ENCODE assay signal across 8 cellular contexts in genomic region chr2:161159829-161160225, GRCh38. TPM values are rescaled to one million over a fixed set of nuclear protein-coding genes. Genes with fewer than 3 reads are reported as not detected.
DNase-seq lines count a peak whose midpoint lies in the region; ATAC-seq, FAIRE-seq and TF ChIP-seq lines count a peak whose summit lies in the region.

No MANE protein-coding gene starts in this region.

- H4K20me1 ChIP-seq in BLaER1: peaks cover 8% of the 10 kb centered on the region; the same call in 1 of the 2 replicates
- no peaks in the 10 kb centered on the region for H4K20me1 ChIP-seq in GM23338 (replicated peaks; ENCODE audit: insufficient read depth)

- H3K4me1 Mint-ChIP-seq in GM23338 (peaks cover 12% of the 10 kb centered on the region; the same call in 2 of the 3 replicates), type B pancreatic cell (ENCODE audit: unreplicated experiment) (peaks cover 14% of the 10 kb centered on the region)

- peaks cover 18% of the 10 kb centered on the region for H3K4me1 ChIP-seq in BLaER1
- H3K4me1 ChIP-seq in GM23338 (ENCODE audit: insufficient read depth): no peaks in the 10 kb centered on the region; the same call in 1 of the 2 replicates
- H3K4me1 ChIP-seq in kidney (ENCODE audit: control insufficient read depth in 1 of 2, insufficient read depth in 1 of 2, low read depth in 1 of 2, low read length in 2 of 2): peaks cover 0 to 11% of the 10 kb centered on the region in 2 donors

- FAIRE-seq in kidney (lab: Jason Lieb, UNC): no peak

- H3K4me3 ChIP-seq in BLaER1: peak overlapping the region; percentile 96
- peak overlapping the region; percentile 77 for H3K4me3 ChIP-seq in GM23338
- peak overlapping the region; percentile 96 for H3K4me3 ChIP-seq in WI38 (ENCODE audit: low read depth, low read length)
- H3K4me3 ChIP-seq in kidney (ENCODE audit: low read length in 2 of 2): peak overlapping the region; percentile 77 to 92

- H3K4me2 ChIP-seq in BLaER1 (peak overlapping the region; percentile 81), GM23338 (peak overlapping the region; percentile 78)

- H3K27ac Mint-ChIP-seq in GM23338 (no peak overlapping the region), type B pancreatic cell (peak overlapping the region; percentile 98)

- H3K79me2 ChIP-seq in GM23338 (replicated peaks; ENCODE audit: insufficient read depth): peaks cover 27% of the 10 kb centered on the region

- no peaks in the 10 kb centered on the region; the same call in 2 of the 3 replicates for H3K36me3 Mint-ChIP-seq in GM23338 (ENCODE audit: low read depth)
- H3K36me3 Mint-ChIP-seq in type B pancreatic cell: peaks cover 5% of the 10 kb centered on the region

- H3K9me3 ChIP-seq in BLaER1: no peaks in the 10 kb centered on the region
- no peaks in the 10 kb centered on the region for H3K9me3 ChIP-seq in kidney (ENCODE audit: control insufficient read depth in 1 of 2, low read length in 2 of 2)

- H3K9me2 ChIP-seq in GM23338 (ENCODE audit: insufficient read depth): no peaks in the 10 kb centered on the region

- H3K27me3 ChIP-seq in BLaER1 (no peaks in the 10 kb centered on the region), GM23338 (ENCODE audit: insufficient read depth) (no peaks in the 10 kb centered on the region)

- intact Hi-C loops in kidney (cut with DNase I): no loop called here

- peak overlapping the region; percentile 45; the same call in 1 of the 2 replicates for H3K9ac ChIP-seq in BLaER1
- peak overlapping the region in 1 of 2 donors; percentile 41 for H3K9ac ChIP-seq in kidney (ENCODE audit: low read length in 2 of 2)

- H3K4me3 Mint-ChIP-seq in GM23338 (peak overlapping the region; percentile 99), type B pancreatic cell (peak overlapping the region; percentile 100)

- DNase-seq in GM23338 (ENCODE audit: low spot score) (no peak), kidney (no peak), type B pancreatic cell (ENCODE audit: extremely low spot score, unreplicated experiment) (no peak), midbrain (lab: John Stamatoyannopoulos, UW) (no peak)
- DNase-seq in activated CD4-positive, alpha-beta T cell treated with anti-CD3 and anti-CD28 coated beads for 1 hour: no peak

- peaks cover 2% of the 10 kb centered on the region for H3K27me3 Mint-ChIP-seq in GM23338 (ENCODE audit: insufficient read depth, low read depth, poor library complexity)
- H3K27me3 Mint-ChIP-seq in type B pancreatic cell: no peaks in the 10 kb centered on the region

- H3K27ac ChIP-seq in BLaER1: 0 out of 2 replicates have a peak overlapping the region, but pooled peaks have one; percentile 9
- H3K27ac ChIP-seq in GM23338 (ENCODE audit: low read depth): no peak overlapping the region
- H3K27ac ChIP-seq in kidney (ENCODE audit: low read depth in 2 of 2, low read length in 2 of 2): peak overlapping the region; percentile 53 to 71

- no peak for ATAC-seq in GM23338
- ATAC-seq in GM21360 (IDR thresholded peaks at IDR 0.05; ENCODE audit: unreplicated experiment): no peak

- no peaks in the 10 kb centered on the region for H3K9me3 Mint-ChIP-seq in GM23338
- no peaks in the 10 kb centered on the region for H3K9me3 Mint-ChIP-seq in type B pancreatic cell

- peak overlapping the region; percentile 94 for H2AFZ ChIP-seq in GM23338

- 0 out of 2 replicates have a peak, but pooled peaks cover 5% of the 10 kb centered on the region for H3F3A ChIP-seq in GM23338 (replicated peaks; ENCODE audit: low read depth)

- peaks cover 15% of the 10 kb centered on the region for H3K36me3 ChIP-seq in BLaER1
- no peaks in the 10 kb centered on the region for H3K36me3 ChIP-seq in GM23338 (ENCODE audit: insufficient read depth)
- H3K36me3 ChIP-seq in kidney (ENCODE audit: control insufficient read depth in 1 of 2, insufficient read depth in 2 of 2, low read length in 2 of 2): peaks cover 0 to 10% of the 10 kb centered on the region in 2 donors

- TF ChIP-seq CTCF in GM23338 (conservative IDR thresholded peaks at IDR 0.05; ENCODE audit: low read depth in 2 of 2): no peak
- no peak for TF ChIP-seq CTCF in WI38 (IDR thresholded peaks at IDR 0.05; ENCODE audit: low read depth, low read length)
- TF ChIP-seq CTCF in kidney (IDR thresholded peaks at IDR 0.05; ENCODE audit: borderline replicate concordance, extremely low read depth, insufficient read depth): no peak
- TF ChIP-seq CTCF in type B pancreatic cell (conservative IDR thresholded peaks at IDR 0.05): no peak

TF ChIP-seq in GM23338, 12 proteins besides CTCF, POLR2A, EP300 and RAD21:
- TF ChIP-seq EZH2phosphoT487 (IDR thresholded peaks at IDR 0.05; ENCODE audit: unreplicated experiment) (no peak), CREB1 (CRISPR knock-in tag; IDR thresholded peaks at IDR 0.05; ENCODE audit: low read depth) (0 out of 2 replicates have a peak, but pooled peaks have one; percentile 31), POLR2AphosphoS5 (IDR thresholded peaks at IDR 0.05; ENCODE audit: low read depth) (no peak)
TF ChIP-seq in GM23338: peak in this region for 1.

RNA-seq across cellular contexts. Expression of gene TANK, which starts 0.4 kb away (rescaled TPM):
- 22.2 and 27.7 TPM in 2 replicates for total RNA-seq in GM23338 (2014; rRNA removed; shearing (Covaris generic))
- polyA plus RNA-seq in GM23338 (2016; fragmentation: Nextera tagmentation; extraction: Ambion mirVana) (35.4 and 36.5 TPM in 2 replicates), kidney (ENCODE audit: insufficient read depth, low read depth, low replicate concordance) (21.2 TPM)
- total RNA-seq in kidney (56.1 TPM), type B pancreatic cell (ENCODE audit: low replicate concordance) (34.4 and 43.3 TPM in 2 replicates)
